Comparison of ENCODE assay signal across 8 cellular contexts in genomic region chr6:41278699-41279405, GRCh38. TPM values are rescaled to one million over a fixed set of nuclear protein-coding genes. Genes with fewer than 3 reads are reported as not detected.
DNase-seq lines count a peak whose midpoint lies in the region; ATAC-seq and TF ChIP-seq lines count a peak whose summit lies in the region.

No MANE protein-coding gene starts in this region.

- H3K4me2 ChIP-seq in DND-41 (ENCODE audit: insufficient read depth, low read length) = no peak overlapping the region
- no peak overlapping the region for H3K4me2 ChIP-seq in hepatocyte

- ATAC-seq in DND-41 (ENCODE audit: insufficient read depth, low read depth) (peak; percentile 92), HG03571 (IDR thresholded peaks at IDR 0.05; ENCODE audit: unreplicated experiment) (no peak)

- H3K9ac ChIP-seq in DND-41 (ENCODE audit: low read depth, low read length) = no peak overlapping the region

- no peaks in the 10 kb centered on the region for H3K9me2 ChIP-seq in hepatocyte (replicated peaks; ENCODE audit: insufficient read depth)

- H3K79me2 ChIP-seq in DND-41 (ENCODE audit: insufficient read depth, low read length) = no peaks in the 10 kb centered on the region
- no peaks in the 10 kb centered on the region for H3K79me2 ChIP-seq in hepatocyte

- DNase-seq in DND-41 = peak; percentile 86
- peak; percentile 22 for DNase-seq in MG63
- peak; percentile 64 for DNase-seq in SIG-M5 treated with dmso at 0.1 percent for 504 hours (lab: John Stamatoyannopoulos, UW; ENCODE audit: unreplicated experiment)
- DNase-seq in activated effector memory CD4-positive, alpha-beta T cell treated with anti-CD3 and anti-CD28 coated beads, Interleukin-2, amount 50 U/mL, for 16 hours = peak; percentile 80
- DNase-seq in hepatocyte (ENCODE audit: low spot score) = peak; percentile 89
- DNase-seq in stimulated activated CD4-positive, alpha-beta T cell treated with anti-CD3 and anti-CD28 coated beads, Interleukin-15, amount 100 ng/mL, for 48 hours (ENCODE audit: low read depth in 2 of 2) = peak; percentile 48 to 66
- DNase-seq in amniotic stem cell (lab: John Stamatoyannopoulos, UW) = no peak

- H3K27ac ChIP-seq in DND-41 (ENCODE audit: low read length) = no peak overlapping the region
- no peak overlapping the region for H3K27ac ChIP-seq in hepatocyte

- H4K20me1 ChIP-seq in DND-41 (ENCODE audit: insufficient read depth, low read length) (no peaks in the 10 kb centered on the region), hepatocyte (ENCODE audit: insufficient read depth, poor library complexity, severe bottlenecking) (no peaks in the 10 kb centered on the region)

- H3K4me3 ChIP-seq in DND-41 (ENCODE audit: low read depth in 1 of 2, low read length in 2 of 2) = no peak overlapping the region
- H3K4me3 ChIP-seq in MG63 = no peak overlapping the region
- H3K4me3 ChIP-seq in hepatocyte = no peak overlapping the region

- H3K4me1 ChIP-seq in DND-41 (ENCODE audit: insufficient read depth, low read length) (peaks cover 10% of the 10 kb centered on the region), hepatocyte (ENCODE audit: insufficient read depth) (no peaks in the 10 kb centered on the region)

- TF ChIP-seq CTCF in DND-41 (IDR thresholded peaks at IDR 0.05; ENCODE audit: borderline replicate concordance, extremely low read depth, low read length, poor library complexity, severe bottlenecking) = peak; percentile 82
- TF ChIP-seq CTCF in hepatocyte (IDR thresholded peaks at IDR 0.05; ENCODE audit: poor library complexity) = peak; percentile 54

- H3K9me3 ChIP-seq in DND-41 (ENCODE audit: insufficient read depth, low read length, severe bottlenecking) (no peaks in the 10 kb centered on the region), MG63 (no peaks in the 10 kb centered on the region), hepatocyte (ENCODE audit: low read depth) (no peaks in the 10 kb centered on the region)

- 29% methylated on average over 10 of the region's 10 CpGs for WGBS in hepatocyte (ENCODE audit: low lambda C conversion rate, missing lambda C conversion rate)

- H3K36me3 ChIP-seq in DND-41 (ENCODE audit: insufficient read depth, low read length) (no peaks in the 10 kb centered on the region), MG63 (no peaks in the 10 kb centered on the region), hepatocyte (replicated peaks; ENCODE audit: insufficient read depth, low read depth) (no peaks in the 10 kb centered on the region)

- H2AFZ ChIP-seq in DND-41 (ENCODE audit: low read depth, low read length) = no peak overlapping the region
- H2AFZ ChIP-seq in hepatocyte = no peak overlapping the region

- no peaks in the 10 kb centered on the region for H3K27me3 ChIP-seq in DND-41 (ENCODE audit: insufficient read depth, low read length, poor library complexity)
- no peaks in the 10 kb centered on the region for H3K27me3 ChIP-seq in MG63
- H3K27me3 ChIP-seq in hepatocyte = peaks cover 17% of the 10 kb centered on the region

RNA-seq across cellular contexts. Expression of gene TREM1, which starts 7.6 kb away (rescaled TPM):
- total RNA-seq in MG63 (2014; rRNA removed; shearing (Covaris generic); ENCODE audit: low replicate concordance) = not detected in 2 replicates
- 0.63 and 0.84 TPM in 2 replicates for total RNA-seq in hepatocyte
- 2.3 and 2.8 TPM in 2 replicates for polyA plus RNA-seq in hepatocyte

RNA-seq across cellular contexts. Expression of gene TREML4, which starts 50.7 kb away (rescaled TPM):
- total RNA-seq in MG63 (2014; rRNA removed; shearing (Covaris generic); ENCODE audit: low replicate concordance) = not detected in 2 replicates
- total RNA-seq in hepatocyte = not detected in 2 replicates
- not detected in 2 replicates for polyA plus RNA-seq in hepatocyte

RNA-seq across cellular contexts. Expression of gene NCR2, which starts 56.6 kb away (rescaled TPM):
- not detected in 2 replicates for total RNA-seq in MG63 (2014; rRNA removed; shearing (Covaris generic); ENCODE audit: low replicate concordance)
- total RNA-seq in hepatocyte = not detected in 2 replicates
- not detected in 2 replicates for polyA plus RNA-seq in hepatocyte
